8 cellular contexts compared by ENCODE assay signal in the genomic region with DNA sequence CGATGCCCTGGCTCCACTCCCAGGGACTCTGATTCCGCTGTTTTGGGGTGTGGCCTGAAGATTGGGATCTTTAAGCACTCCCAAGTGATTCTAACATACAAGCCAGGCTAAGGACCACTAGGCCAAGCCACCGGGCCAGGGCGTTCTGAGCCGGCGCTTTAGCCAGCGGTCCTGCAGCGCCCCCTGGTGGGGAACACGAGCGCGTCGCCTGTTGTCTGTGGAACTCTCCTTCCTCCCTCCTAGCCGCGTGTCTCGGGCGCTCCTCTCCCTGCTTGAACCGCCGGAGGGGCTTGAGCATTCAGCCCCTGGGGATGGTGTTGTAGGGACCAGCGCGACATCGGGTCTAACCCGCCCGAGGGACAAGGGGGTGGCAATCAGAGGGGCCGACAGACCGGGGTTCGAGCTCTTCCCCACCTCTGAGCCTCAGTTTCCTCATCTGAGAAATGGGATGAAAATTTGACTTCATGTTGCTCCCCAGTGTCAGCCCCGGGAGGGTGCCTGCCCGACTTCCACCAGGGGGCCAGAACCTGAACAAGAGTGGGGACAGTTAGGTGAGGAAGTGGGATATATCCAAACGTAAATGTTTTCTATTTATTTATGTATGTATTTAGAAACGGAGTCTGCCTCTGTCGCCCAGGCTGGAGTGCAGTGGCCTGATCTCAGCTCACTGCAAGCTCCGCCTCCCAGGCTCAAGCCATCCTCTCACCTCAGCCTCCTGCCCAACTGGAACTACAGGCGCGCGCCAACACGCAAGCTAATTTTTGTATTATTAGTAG. TPM values are rescaled to one million over a fixed set of nuclear protein-coding genes. Genes with fewer than 3 reads are reported as not detected.
DNase-seq lines count a peak whose midpoint lies in the region; ATAC-seq, FAIRE-seq and TF ChIP-seq lines count a peak whose summit lies in the region.

No MANE protein-coding gene starts in this region.

- H3K4me3 ChIP-seq in coronary artery (no peak overlapping the region), lung (no peak overlapping the region)

- H3K36me3 ChIP-seq in lung (ENCODE audit: control insufficient read depth in 2 of 2, insufficient read depth in 2 of 2, low read length in 2 of 2): no peaks in the 10 kb centered on the region

- peak; percentile 91 for TF ChIP-seq CTCF in 22Rv1 (IDR thresholded peaks at IDR 0.05)
- TF ChIP-seq CTCF in coronary artery (IDR thresholded peaks at IDR 0.05): peak; percentile 100
- TF ChIP-seq CTCF in lung (IDR thresholded peaks at IDR 0.05; ENCODE audit: control extremely low read depth, extremely low read depth): peak; percentile 42

- H3K4me1 ChIP-seq in lung (ENCODE audit: control insufficient read depth in 2 of 2, insufficient read depth in 2 of 2, low read length in 2 of 2): no peaks in the 10 kb centered on the region

- ATAC-seq in lung (ENCODE audit: insufficient read depth, low FRiP score) (peak; percentile 93), HG02981 (IDR thresholded peaks at IDR 0.05; ENCODE audit: unreplicated experiment) (no peak)

- DNase-seq in GM12891 (ENCODE audit: insufficient read length, low spot score) (peak; percentile 76), NCI-H345 (lab: John Stamatoyannopoulos, UW) (peak; percentile 45), coronary artery (ENCODE audit: low spot score) (no peak), lung (ENCODE audit: low spot score) (peak; percentile 74)
- peak; percentile 81 for DNase-seq in activated CD4-positive, alpha-beta T cell treated with anti-CD3 and anti-CD28 coated beads, Interleukin-2, amount 50 U/mL, for 1 hour
- peak; percentile 65 for DNase-seq in stimulated activated CD8-positive, alpha-beta memory T cell treated with anti-CD3 and anti-CD28 coated beads, Interleukin-12 subunit alpha, Interleukin-12 subunit beta, amount 100 ng/mL, for 24 hours (ENCODE audit: extremely low read depth)

- H3K27ac ChIP-seq in 22Rv1: no peak overlapping the region
- peak overlapping the region in 1 of 2 donors; percentile 16 for H3K27ac ChIP-seq in coronary artery
- H3K27ac ChIP-seq in lung (ENCODE audit: low read depth in 1 of 2, low read length in 1 of 2): no peak overlapping the region

- 24 to 29% methylated on average over 36 of the region's 36 CpGs for WGBS in lung, 2 donors

- TF ChIP-seq POLR2A in GM12891 (IDR thresholded peaks at IDR 0.05; ENCODE audit: low read depth, low read length): no peak

- peak; percentile 85 for FAIRE-seq in GM12891 (lab: Jason Lieb, UNC)

- H3K27me3 ChIP-seq in lung (ENCODE audit: control insufficient read depth, insufficient read depth): no peaks in the 10 kb centered on the region

- H3K9me3 ChIP-seq in lung (ENCODE audit: control insufficient read depth in 2 of 2, insufficient read depth in 1 of 2, low read length in 1 of 2): peaks cover 0 to 11% of the 10 kb centered on the region in 2 donors

TF ChIP-seq in GM12891, 5 proteins besides CTCF, POLR2A, EP300 and RAD21:
- TF ChIP-seq SPI1 (IDR thresholded peaks at IDR 0.05; ENCODE audit: low read depth, low read length) (no peak), POLR2AphosphoS5 (IDR thresholded peaks at IDR 0.05; ENCODE audit: low read depth, low read length) (no peak), POU2F2 (IDR thresholded peaks at IDR 0.05; ENCODE audit: low read depth, low read length) (no peak), PAX5 (IDR thresholded peaks at IDR 0.05; ENCODE audit: insufficient read depth, low read length, severe bottlenecking) (no peak), TAF1 (IDR thresholded peaks at IDR 0.05; ENCODE audit: low read depth, low read length) (no peak)

RNA-seq across cellular contexts. Expression of gene PNMA8B, which starts 18.0 kb away (rescaled TPM):
- not detected for polyA plus RNA-seq in GM12891 (2012; ENCODE audit: low read depth, missing spikeins)
- 1 to 10 TPM; 1.8 to 4.1 TPM for total RNA-seq in lung
- under 1 TPM; 0.48 to 0.59 TPM for polyA plus RNA-seq in lung

RNA-seq across cellular contexts. Expression of gene PNMA8A, which starts 42.3 kb away (rescaled TPM):
- polyA plus RNA-seq in GM12891 (2012; ENCODE audit: low read depth, missing spikeins): 0.05 TPM
- 10 to 100 TPM in 1 of 2 donors, 1 to 10 TPM in 1; 8.4 to 13.1 TPM for total RNA-seq in lung
- polyA plus RNA-seq in lung: 1 to 10 TPM in 1 of 2 donors, under 1 TPM in 1; 0.37 to 2.3 TPM

Comparison
In these comparisons a context has a peak if more than half of its experiments do, and no peak if none do; other contexts are left out.
1. CTCF ChIP-seq: peak in every context shown above with its lines; median percentile 100 in coronary artery; 91 in 22Rv1; 42 in lung.